17 cellular contexts compared by ENCODE assay signal in the genomic region with DNA sequence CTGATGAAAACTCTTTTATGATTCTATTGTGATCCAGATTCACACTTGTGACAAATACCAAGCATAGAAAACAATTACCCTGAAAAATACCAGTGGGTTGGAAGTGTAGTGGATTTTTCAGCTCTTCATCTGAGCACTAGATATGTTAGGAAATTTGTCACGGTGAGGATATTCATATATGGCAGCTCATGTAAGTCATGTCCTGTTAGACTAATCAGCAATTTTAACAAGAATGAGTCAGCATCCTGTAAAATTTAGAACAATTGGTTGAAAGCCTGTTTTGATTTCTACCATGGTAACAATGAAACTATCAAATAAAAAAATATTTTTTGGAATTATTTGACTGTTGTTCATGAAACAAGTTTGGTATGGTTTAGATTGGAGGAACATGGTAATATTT.
A peak's percentile ranks its signal among the peaks of the same experiment; 100 is the strongest.
DNase-seq lines count a peak whose midpoint lies in the region; ATAC-seq, FAIRE-seq and TF ChIP-seq lines count a peak whose summit lies in the region.
"Had no signal": no experiment of that assay in that cellular context is flagged by ENCODE, and none has a peak within 500 bp of the region (broad histone marks: within the 10 kb centered on the region; RNA-seq: fewer than 3 reads in every experiment).

No MANE protein-coding gene starts in this region.

- peak; percentile 89 for FAIRE-seq in TTC549 (lab: Jason Lieb, UNC)

- no peak for ATAC-seq in left colon
- ATAC-seq: natural killer cell had no signal

- DNase-seq in A172 (ENCODE audit: low spot score) (peak; percentile 23), HCEC 1CT (peak; percentile 65), fibroblast of villous mesenchyme (ENCODE audit: low read depth) (peak; percentile 18), spleen (no peak), middle frontal gyrus (ENCODE audit: extremely low spot score, low spot score) (no peak), left colon (no peak), NCI-H2081 treated with DMSO at 0.1 percent for 48 hours (lab: John Stamatoyannopoulos, UW) (no peak)
- DNase-seq: activated CD4-positive, CD25-positive, alpha-beta regulatory T cell treated with anti-CD3 and anti-CD28 coated beads, Interleukin-2, amount 50 U/mL, for 72 hours; activated T-cell treated with anti-CD3 and anti-CD28 coated beads, Interleukin-2, amount 50 U/mL, for 24 hours; islet precursor cell; natural killer cell; NCI-H1105 treated with DMSO at 0.1 percent for 48 hours; NCI-H82 had no signal

- H3K27ac ChIP-seq in spleen: no peak overlapping the region
- H3K27ac ChIP-seq: ascending aorta, epithelial cell of prostate, vagina had no signal

- H3K27me3 ChIP-seq in spleen (replicated peaks in 1 of 7): no peaks in the 10 kb centered on the region
- H3K27me3 ChIP-seq: ascending aorta, vagina had no signal

- intact Hi-C loops in spleen (cut with DNase I; ENCODE audit: low total_unique reads) (no loop called here), left colon (cut with DNase I, micrococcal nuclease) (no loop called here)

- no peaks in the 10 kb centered on the region for H3K4me1 ChIP-seq in spleen
- H3K4me1 ChIP-seq: ascending aorta had no signal

- TF ChIP-seq CTCF in fibroblast of villous mesenchyme (IDR thresholded peaks at IDR 0.05; ENCODE audit: insufficient read depth, low read depth, low read length) (no peak), spleen (IDR thresholded peaks at IDR 0.05 in 8 of 11, conservative IDR thresholded peaks at IDR 0.05 in 3 of 11) (no peak)

- TF ChIP-seq POLR2A in spleen (IDR thresholded peaks at IDR 0.05): no peak

- H3K36me3 ChIP-seq in spleen: no peaks in the 10 kb centered on the region
- H3K36me3 ChIP-seq: ascending aorta, vagina had no signal

- 24 to 69% (median 37%) methylated on average over 1 of the region's 1 CpG for WGBS in spleen, 5 donors

- no peaks in the 10 kb centered on the region for H3K9me3 ChIP-seq in spleen
- H3K9me3 ChIP-seq: ascending aorta, vagina had no signal

- H3K4me3 ChIP-seq in fibroblast of villous mesenchyme (ENCODE audit: low read depth, low read length) (no peak overlapping the region), spleen (no peak overlapping the region)
- H3K4me3 ChIP-seq: ascending aorta, vagina had no signal

Comparison
In these comparisons a context has a peak if more than half of its experiments do, and no peak if none do; other contexts are left out.
1. DNase-seq: peak in A172 (single experiment), HCEC 1CT (single experiment) and fibroblast of villous mesenchyme (single experiment); none in spleen (single experiment), middle frontal gyrus (single experiment), left colon (0 of 2) and NCI-H2081 treated with DMSO at 0.1 percent for 48 hours (single experiment).